Comparison of ENCODE assay signal across 15 cellular contexts in the genomic region with DNA sequence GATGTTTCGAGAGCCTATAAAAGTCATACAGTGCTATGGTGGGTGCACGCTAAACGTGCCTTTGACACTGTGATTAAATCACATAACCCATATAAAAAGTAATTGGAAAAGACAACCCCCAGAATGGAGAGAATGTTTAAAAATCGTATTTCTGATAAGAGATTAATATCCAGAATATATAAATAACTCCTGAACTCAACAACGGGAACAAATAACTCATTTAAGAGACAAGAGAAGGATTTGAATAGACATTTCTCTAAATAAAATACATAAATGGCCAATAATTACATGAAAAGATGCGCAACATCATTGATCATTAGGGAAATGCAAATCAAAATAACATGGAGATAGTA. TPM values are rescaled to one million over a fixed set of nuclear protein-coding genes. Genes with fewer than 3 reads are reported as not detected.
DNase-seq lines count a peak whose midpoint lies in the region; ATAC-seq and TF ChIP-seq lines count a peak whose summit lies in the region.
"Had no signal": no experiment of that assay in that cellular context is flagged by ENCODE, and none has a peak within 500 bp of the region (broad histone marks: within the 10 kb centered on the region; RNA-seq: fewer than 3 reads in every experiment).

No MANE protein-coding gene starts in this region.

- H3K4me1 ChIP-seq in left ventricle myocardium inferior (peaks cover 8% of the 10 kb centered on the region), right cardiac atrium (ENCODE audit: control insufficient read depth, insufficient read depth, low read length) (no peaks in the 10 kb centered on the region)

- H3K9me3 Mint-ChIP-seq in brain (peaks cover 5 to 14% (median 7%) of the 10 kb centered on the region in 5 experiments), nephron progenitor cell (peaks cover 24% of the 10 kb centered on the region)
- peaks cover 2% of the 10 kb centered on the region for H3K9me3 Mint-ChIP-seq in activated naive CD4-positive, alpha-beta T cell treated with anti-CD3 and anti-CD28 coated beads for 36 hours
- H3K9me3 Mint-ChIP-seq: activated T-cell treated with anti-CD3 and anti-CD28 coated beads, Interleukin-2, amount 50 U/mL, for 4 hours had no signal

- TF ChIP-seq CTCF in left ventricle myocardium inferior (IDR thresholded peaks at IDR 0.05; ENCODE audit: borderline replicate concordance) = no peak
- TF ChIP-seq CTCF in brain (conservative IDR thresholded peaks at IDR 0.05) = peak; percentile 31 to 50
- TF ChIP-seq CTCF in nephron progenitor cell (IDR thresholded peaks at IDR 0.05) = peak; percentile 43

- H3K27me3 Mint-ChIP-seq in brain (peaks cover 26% of the 10 kb centered on the region), nephron progenitor cell (ENCODE audit: low read depth, poor library complexity) (peaks cover 76% of the 10 kb centered on the region)
- H3K27me3 Mint-ChIP-seq in activated naive CD4-positive, alpha-beta T cell treated with anti-CD3 and anti-CD28 coated beads for 36 hours (ENCODE audit: low read depth) = peaks cover 64% of the 10 kb centered on the region

- 22% methylated on average over 6 of the region's 6 CpGs for WGBS in right cardiac atrium

- H3K36me3 Mint-ChIP-seq in brain (no peaks in the 10 kb centered on the region), nephron progenitor cell (ENCODE audit: low read depth) (no peaks in the 10 kb centered on the region)
- no peaks in the 10 kb centered on the region for H3K36me3 Mint-ChIP-seq in activated naive CD4-positive, alpha-beta T cell treated with anti-CD3 and anti-CD28 coated beads for 36 hours (ENCODE audit: low read depth)

- intact Hi-C loops in left ventricle myocardium inferior (cut with micrococcal nuclease) = no loop called here
- intact Hi-C loops in right cardiac atrium (cut with DNase I) = loop anchor here in 3 of 4 donors (2.0 to 5.0 kb wide), 3 partner anchors 50 to 185 kb away; no protein-coding TSS in a partner anchor
- intact Hi-C loops in activated naive CD4-positive, alpha-beta T cell treated with anti-CD3 and anti-CD28 coated beads for 36 hours (cut with micrococcal nuclease) = loop anchor here (1.0 kb wide), 3 partner anchors 48 to 188 kb away; no protein-coding TSS in a partner anchor

- H3K9me3 ChIP-seq in left ventricle myocardium inferior (replicated peaks) (peaks cover 5% of the 10 kb centered on the region), right cardiac atrium (ENCODE audit: control insufficient read depth, low read length) (no peaks in the 10 kb centered on the region)
- H3K9me3 ChIP-seq: mucosa of descending colon had no signal

- H3K4me3 ChIP-seq in left ventricle myocardium inferior = peak overlapping the region; percentile 30
- no peak overlapping the region for H3K4me3 ChIP-seq in right cardiac atrium (ENCODE audit: low read length)
- H3K4me3 ChIP-seq: mucosa of descending colon had no signal

- H3K4me1 Mint-ChIP-seq in brain = peaks cover 43% of the 10 kb centered on the region
- H3K4me1 Mint-ChIP-seq in nephron progenitor cell = peaks cover 5% of the 10 kb centered on the region
- H3K4me1 Mint-ChIP-seq in activated naive CD4-positive, alpha-beta T cell treated with anti-CD3 and anti-CD28 coated beads for 36 hours (ENCODE audit: low read depth) = peaks cover 12% of the 10 kb centered on the region

- CTCF ChIA-PET in activated naive CD4-positive, alpha-beta T cell treated with anti-CD3 and anti-CD28 coated beads for 36 hours (lab: Charles Lee) = interaction anchor here (0.6 to 3.5 kb wide), 18 partner anchors 12 to 190 kb away, joined by 3 to 38 read pairs (median 3); no protein-coding TSS in a partner anchor

- H3K4me3 Mint-ChIP-seq in brain = peak overlapping the region; percentile 80 to 92 (median 90)
- H3K4me3 Mint-ChIP-seq in nephron progenitor cell = peak overlapping the region; percentile 78
- no peak overlapping the region for H3K4me3 Mint-ChIP-seq in activated naive CD4-positive, alpha-beta T cell treated with anti-CD3 and anti-CD28 coated beads for 36 hours
- H3K4me3 Mint-ChIP-seq: activated T-cell treated with anti-CD3 and anti-CD28 coated beads, Interleukin-2, amount 50 U/mL, for 4 hours had no signal

- no peak for ATAC-seq in right cardiac atrium
- no peak for ATAC-seq in HG03439 (IDR thresholded peaks at IDR 0.05; ENCODE audit: unreplicated experiment)

- H3K27ac Mint-ChIP-seq in brain = no peak overlapping the region
- no peak overlapping the region for H3K27ac Mint-ChIP-seq in nephron progenitor cell
- no peak overlapping the region for H3K27ac Mint-ChIP-seq in activated naive CD4-positive, alpha-beta T cell treated with anti-CD3 and anti-CD28 coated beads for 36 hours
- H3K27ac Mint-ChIP-seq: activated naive CD8-positive, alpha-beta T cell had no signal

- no peaks in the 10 kb centered on the region for H3K36me3 ChIP-seq in left ventricle myocardium inferior
- H3K36me3 ChIP-seq: WERI-Rb-1 had no signal

- H3K27me3 ChIP-seq in left ventricle myocardium inferior (ENCODE audit: low read depth) (peaks cover 98% of the 10 kb centered on the region), right cardiac atrium (ENCODE audit: control insufficient read depth, insufficient read depth) (peaks cover under 1% of the 10 kb centered on the region)

- DNase-seq in left ventricle myocardium inferior = no peak
- DNase-seq in right cardiac atrium = no peak
- DNase-seq in nephron progenitor cell = no peak
- no peak for DNase-seq in activated naive CD4-positive, alpha-beta T cell treated with anti-CD3 and anti-CD28 coated beads for 36 hours
- no peak for DNase-seq in stimulated activated naive CD4-positive, alpha-beta T cell treated with Interleukin-2 at 50 U/mL for 16 hours (lab: John Stamatoyannopoulos, UW)
- no peak for DNase-seq in midbrain (lab: John Stamatoyannopoulos, UW)
- DNase-seq: activated T-cell treated with anti-CD3 and anti-CD28 coated beads, Interleukin-2, amount 50 U/mL, for 4 hours had no signal

- H3K27ac ChIP-seq in left ventricle myocardium inferior (replicated peaks) (no peak overlapping the region), right cardiac atrium (ENCODE audit: low read length) (no peak overlapping the region)

RNA-seq across cellular contexts. Expression of gene IGFL4, which starts 37.0 kb away (rescaled TPM):
- total RNA-seq in left ventricle myocardium inferior = not detected
- not detected for total RNA-seq in right cardiac atrium
- not detected for polyA plus RNA-seq in right cardiac atrium
- polyA plus RNA-seq in brain (ENCODE audit: insufficient read depth, low read depth, low replicate concordance) = 0.27 TPM
- total RNA-seq in activated naive CD4-positive, alpha-beta T cell treated with anti-CD3 and anti-CD28 coated beads for 36 hours = not detected
- total RNA-seq: activated T-cell treated with anti-CD3 and anti-CD28 coated beads, Interleukin-2, amount 50 U/mL, for 4 hours; mucosa of descending colon; subcutaneous adipose tissue had no signal

RNA-seq across cellular contexts. Expression of gene IGFL3, which starts 46.7 kb away (rescaled TPM):
- total RNA-seq in left ventricle myocardium inferior = not detected
- not detected for total RNA-seq in right cardiac atrium
- not detected for polyA plus RNA-seq in right cardiac atrium
- polyA plus RNA-seq in brain (ENCODE audit: insufficient read depth, low read depth, low replicate concordance) = not detected
- not detected for total RNA-seq in activated naive CD4-positive, alpha-beta T cell treated with anti-CD3 and anti-CD28 coated beads for 36 hours
- total RNA-seq: activated T-cell treated with anti-CD3 and anti-CD28 coated beads, Interleukin-2, amount 50 U/mL, for 4 hours; esophagus mucosa; mucosa of descending colon; NCI-H460; subcutaneous adipose tissue had no signal

RNA-seq across cellular contexts. Expression of gene PGLYRP1, which starts 54.9 kb away (rescaled TPM):
- not detected for total RNA-seq in left ventricle myocardium inferior
- not detected for total RNA-seq in right cardiac atrium
- not detected for polyA plus RNA-seq in right cardiac atrium
- not detected for polyA plus RNA-seq in brain (ENCODE audit: insufficient read depth, low read depth, low replicate concordance)
- not detected for total RNA-seq in activated naive CD4-positive, alpha-beta T cell treated with anti-CD3 and anti-CD28 coated beads for 36 hours
- total RNA-seq: activated T-cell treated with anti-CD3 and anti-CD28 coated beads, Interleukin-2, amount 50 U/mL, for 4 hours; esophagus mucosa; mucosa of descending colon; NCI-H460; subcutaneous adipose tissue had no signal
